8 cellular contexts compared by ENCODE assay signal in the genomic region with DNA sequence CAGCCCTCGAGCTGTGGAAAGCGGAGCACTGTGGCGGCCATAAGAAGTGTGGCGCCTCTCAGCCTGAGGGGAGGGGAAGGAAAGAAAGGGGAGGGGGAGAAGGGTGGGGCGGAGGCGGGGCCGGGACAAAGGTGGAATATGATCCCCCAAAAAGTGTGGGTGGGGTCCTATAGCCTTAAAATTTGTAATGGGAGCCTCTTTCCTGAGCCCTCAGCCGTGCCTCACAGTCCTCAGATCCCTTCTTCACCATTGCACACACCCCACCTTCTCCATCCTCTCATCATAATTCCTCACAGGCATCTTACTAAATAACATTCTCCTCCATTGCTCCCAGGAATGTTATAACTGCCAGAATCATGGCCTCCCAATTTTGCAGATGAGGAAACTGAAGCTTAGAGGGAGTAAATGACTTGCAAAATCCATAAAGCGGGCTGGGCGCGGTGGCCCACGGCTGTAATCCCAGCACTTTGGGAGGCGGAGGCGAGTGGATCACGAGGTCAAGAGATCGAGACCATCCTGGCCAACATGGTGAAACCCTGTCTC. TPM values are rescaled to one million over a fixed set of nuclear protein-coding genes. Genes with fewer than 3 reads are reported as not detected.
DNase-seq lines count a peak whose midpoint lies in the region; ATAC-seq and TF ChIP-seq lines count a peak whose summit lies in the region.

No MANE protein-coding gene starts in this region.

- peaks cover 28% of the 10 kb centered on the region for H3K4me1 Mint-ChIP-seq in WTC11
- peaks cover 34% of the 10 kb centered on the region for H3K4me1 Mint-ChIP-seq in stimulated activated effector memory CD8-positive, alpha-beta T cell treated with anti-CD3 and anti-CD28 coated beads, Interleukin-12 subunit alpha, Interleukin-12 subunit beta, amount 100 ng/mL, for 72 hours

- DNase-seq in A673 (ENCODE audit: low spot score) = no peak
- no peak for DNase-seq in HCT116 (ENCODE audit: low read depth, low spot score)
- DNase-seq in WTC11 (ENCODE audit: low spot score) = no peak
- peak; percentile 43 for DNase-seq in left ventricle myocardium superior
- DNase-seq in stimulated activated effector memory CD8-positive, alpha-beta T cell treated with anti-CD3 and anti-CD28 coated beads, Interleukin-12 subunit alpha, Interleukin-12 subunit beta, amount 100 ng/mL, for 72 hours (ENCODE audit: low spot score in 2 of 2) = no peak
- no peak for DNase-seq in NCI-H774 (lab: John Stamatoyannopoulos, UW)
- DNase-seq in activated CD4-positive, alpha-beta T cell treated with anti-CD3 and anti-CD28 coated beads for 1 hour = no peak
- DNase-seq in DMS79 treated with DMSO at 0.1 percent for 48 hours (lab: John Stamatoyannopoulos, UW) = no peak

- TF ChIP-seq RAD21 in HCT116 (IDR thresholded peaks at IDR 0.05; ENCODE audit: low read depth) = no peak; the same call in 1 of the 2 replicates

- peak overlapping the region; percentile 72 for H3K4me2 ChIP-seq in HCT116 (ENCODE audit: low read length)

- H3K4me3 ChIP-seq in A673 (ENCODE audit: low read depth, low read length, poor library complexity, severe bottlenecking) = peak overlapping the region; percentile 88
- H3K4me3 ChIP-seq in HCT116 (replicated peaks in 1 of 2; ENCODE audit: low read depth in 1 of 2, low read length in 2 of 2) = peak overlapping the region; percentile 31 to 41

- ATAC-seq in HCT116 (peak; percentile 14; the same call in 1 of the 2 replicates), WTC11 (no peak), left ventricle myocardium superior (peak; percentile 18)
- peak; percentile 4 for ATAC-seq in stimulated activated effector memory CD8-positive, alpha-beta T cell treated with anti-CD3 and anti-CD28 coated beads, Interleukin-12 subunit alpha, Interleukin-12 subunit beta, amount 100 ng/mL, for 72 hours

- BruUV-seq in A673 (replicated peaks; lab: Mats Ljungman, UMichigan) = no TSS peak
- BruUV-seq in HCT116 (replicated peaks; lab: Mats Ljungman, UMichigan) = TSS peak; percentile 48

- H3K36me3 Mint-ChIP-seq in WTC11 = peaks cover 2% of the 10 kb centered on the region; the same call in 1 of the 2 replicates
- peaks cover 28% of the 10 kb centered on the region for H3K36me3 Mint-ChIP-seq in stimulated activated effector memory CD8-positive, alpha-beta T cell treated with anti-CD3 and anti-CD28 coated beads, Interleukin-12 subunit alpha, Interleukin-12 subunit beta, amount 100 ng/mL, for 72 hours

- H3K4me3 Mint-ChIP-seq in WTC11 = peak overlapping the region; percentile 95
- H3K4me3 Mint-ChIP-seq in stimulated activated effector memory CD8-positive, alpha-beta T cell treated with anti-CD3 and anti-CD28 coated beads, Interleukin-12 subunit alpha, Interleukin-12 subunit beta, amount 100 ng/mL, for 72 hours = peak overlapping the region; percentile 97

- H2AFZ ChIP-seq in HCT116 (ENCODE audit: low read depth, low read length, poor library complexity, severe bottlenecking) = no peak overlapping the region

- no peak for TF ChIP-seq POLR2A in HCT116 (IDR thresholded peaks at IDR 0.05; ENCODE audit: borderline replicate concordance, extremely low read depth, insufficient read depth, insufficient read length)

- intact Hi-C loops in A673 (cut with micrococcal nuclease; ENCODE audit: unreplicated experiment) (loop anchor here (1.0 kb wide), 2 partner anchors 18 to 115 kb away; a partner anchor contains a TSS), HCT116 (cut with micrococcal nuclease) (loop anchor here (1.0 kb wide), 2 partner anchors 18 to 170 kb away; no protein-coding TSS in a partner anchor), left ventricle myocardium superior (cut with micrococcal nuclease) (no loop called here)

- H4K20me1 ChIP-seq in HCT116 (ENCODE audit: insufficient read depth) = peaks cover 16% of the 10 kb centered on the region; the same call in 1 of the 2 replicates

- RAD21 ChIA-PET in HCT116 (lab: Charles Lee; ENCODE audit: low non-redundant PET in 1 of 2, low total read pairs in 2 of 2, uncharacterized antibody in 2 of 2, unreplicated experiment in 2 of 2) = interaction anchor here (1.2 kb wide), 2 partner anchors 18 kb away, joined by 4 to 6 read pairs; no protein-coding TSS in a partner anchor

- H3K27ac Mint-ChIP-seq in WTC11 = peak overlapping the region; percentile 94
- H3K27ac Mint-ChIP-seq in stimulated activated effector memory CD8-positive, alpha-beta T cell treated with anti-CD3 and anti-CD28 coated beads, Interleukin-12 subunit alpha, Interleukin-12 subunit beta, amount 100 ng/mL, for 72 hours = peak overlapping the region; percentile 89

- H3K27me3 Mint-ChIP-seq in WTC11 (ENCODE audit: low read depth) = peaks cover 2% of the 10 kb centered on the region; the same call in 1 of the 2 replicates

- H3K27me3 ChIP-seq in A673 (replicated peaks; ENCODE audit: insufficient read depth, low read depth, low read length, poor library complexity) = no peaks in the 10 kb centered on the region
- H3K27me3 ChIP-seq in HCT116 (ENCODE audit: insufficient read depth, low read length) = no peaks in the 10 kb centered on the region

- POLR2A ChIA-PET in A673 (lab: Charles Lee; ENCODE audit: low non-redundant PET) = interaction anchor here (1.1 kb wide), 1 partner anchor 18 kb away, joined by 4 read pairs; no protein-coding TSS in a partner anchor
- POLR2A ChIA-PET in HCT116 (lab: Charles Lee) = interaction anchor here (0.6 to 2.2 kb wide), 8 partner anchors 10 to 388 kb away, joined by 3 to 57 read pairs (median 8); a partner anchor contains a TSS
- POLR2A ChIA-PET in WTC11 (lab: Charles Lee) = interaction anchor here (1.0 to 2.0 kb wide), 5 partner anchors 18 to 114 kb away, joined by 4 to 40 read pairs (median 4); a partner anchor contains a TSS

- peak overlapping the region; percentile 90 for H3K27ac ChIP-seq in A673 (ENCODE audit: low read depth, low read length, poor library complexity, severe bottlenecking)
- peak overlapping the region; percentile 32 for H3K27ac ChIP-seq in HCT116 (ENCODE audit: low read depth, low read length)

- H3K9me2 ChIP-seq in HCT116 (ENCODE audit: insufficient read depth) = no peaks in the 10 kb centered on the region

- H3K79me2 ChIP-seq in HCT116 (ENCODE audit: insufficient read depth, low read length) = peaks cover 38% of the 10 kb centered on the region

- H3K9ac ChIP-seq in HCT116 (ENCODE audit: low read length) = peak overlapping the region; percentile 38

- H3K9me3 ChIP-seq in A673 (ENCODE audit: low read depth, low read length, poor library complexity, severe bottlenecking) (no peaks in the 10 kb centered on the region), HCT116 (ENCODE audit: control insufficient read depth in 1 of 2, insufficient read depth in 1 of 2, low read depth in 1 of 2, low read length in 2 of 2) (no peaks in the 10 kb centered on the region)

- H3K9me3 Mint-ChIP-seq in WTC11 = no peaks in the 10 kb centered on the region
- H3K9me3 Mint-ChIP-seq in stimulated activated effector memory CD8-positive, alpha-beta T cell treated with anti-CD3 and anti-CD28 coated beads, Interleukin-12 subunit alpha, Interleukin-12 subunit beta, amount 100 ng/mL, for 72 hours = no peaks in the 10 kb centered on the region

- CTCF ChIA-PET in A673 (lab: Charles Lee) (interaction anchor here (1.2 to 1.5 kb wide), 2 partner anchors 18 to 170 kb away, joined by 5 to 6 read pairs; no protein-coding TSS in a partner anchor), HCT116 (lab: Charles Lee) (interaction anchor here (0.9 to 2.0 kb wide), 2 partner anchors 17 to 170 kb away, joined by 7 to 10 read pairs; no protein-coding TSS in a partner anchor), WTC11 (lab: Charles Lee) (interaction anchor here (0.7 to 2.6 kb wide), 7 partner anchors 18 to 170 kb away, joined by 3 to 27 read pairs (median 5); no protein-coding TSS in a partner anchor)

- H3K36me3 ChIP-seq in A673 (ENCODE audit: insufficient read depth, low read length, poor library complexity, severe bottlenecking) (no peaks in the 10 kb centered on the region), HCT116 (ENCODE audit: control insufficient read depth in 1 of 2, insufficient read depth in 2 of 2, low read length in 2 of 2) (no peaks in the 10 kb centered on the region)

- peaks cover 16% of the 10 kb centered on the region for H3K4me1 ChIP-seq in A673 (ENCODE audit: insufficient read depth, low read length, poor library complexity, severe bottlenecking)
- peaks cover 10 to 21% of the 10 kb centered on the region in 2 experiments; a peak in 3 of 4 replicates for H3K4me1 ChIP-seq in HCT116 (ENCODE audit: control insufficient read depth in 1 of 2, insufficient read depth in 2 of 2, low read length in 2 of 2)

- TF ChIP-seq CTCF in A673 (conservative IDR thresholded peaks at IDR 0.05; ENCODE audit: low read depth, low read length) (no peak), HCT116 (IDR thresholded peaks at IDR 0.05 in 2 of 3, conservative IDR thresholded peaks at IDR 0.05 in 1 of 3; ENCODE audit: borderline replicate concordance in 1 of 3, insufficient read depth in 1 of 3, low read depth in 2 of 3, low read length in 2 of 3) (no peak), WTC11 (IDR thresholded peaks at IDR 0.05) (no peak)

TF ChIP-seq in HCT116, 20 proteins besides CTCF, POLR2A, EP300 and RAD21 (continues in another document):
- no peak for TF ChIP-seq SIN3A (IDR thresholded peaks at IDR 0.05; ENCODE audit: low read depth)
- TF ChIP-seq POLR2AphosphoS5 (IDR thresholded peaks at IDR 0.05; ENCODE audit: low read depth, low read length) = peak; percentile 58
- TF ChIP-seq YY1 (IDR thresholded peaks at IDR 0.05; ENCODE audit: extremely low read depth, insufficient replicate concordance, low read depth, low read length) = peak; percentile 99
- TF ChIP-seq EZH2phosphoT487 (IDR thresholded peaks at IDR 0.05; ENCODE audit: borderline replicate concordance) = no peak
- no peak for TF ChIP-seq EZH2 (IDR thresholded peaks at IDR 0.05)
- no peak for TF ChIP-seq JUND (IDR thresholded peaks at IDR 0.05)

TF ChIP-seq in WTC11, 78 proteins besides CTCF, POLR2A, EP300 and RAD21 (continues in another document):
- TF ChIP-seq, protein P1, sequence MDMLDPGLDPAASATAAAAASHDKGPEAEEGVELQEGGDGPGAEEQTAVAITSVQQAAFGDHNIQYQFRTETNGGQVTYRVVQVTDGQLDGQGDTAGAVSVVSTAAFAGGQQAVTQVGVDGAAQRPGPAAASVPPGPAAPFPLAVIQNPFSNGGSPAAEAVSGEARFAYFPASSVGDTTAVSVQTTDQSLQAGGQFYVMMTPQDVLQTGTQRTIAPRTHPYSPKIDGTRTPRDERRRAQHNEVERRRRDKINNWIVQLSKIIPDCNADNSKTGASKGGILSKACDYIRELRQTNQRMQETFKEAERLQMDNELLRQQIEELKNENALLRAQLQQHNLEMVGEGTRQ (CRISPR knock-in tag; IDR thresholded peaks at IDR 0.05) = no peak
- no peak for TF ChIP-seq EMX1 (CRISPR knock-in tag; IDR thresholded peaks at IDR 0.05)
- TF ChIP-seq ATF1 (CRISPR knock-in tag; IDR thresholded peaks at IDR 0.05) = no peak

RNA-seq across cellular contexts. Expression of a gene that starts 0.6 kb away (rescaled TPM):
- total RNA-seq in A673 (2021) (104 and 105 TPM in 2 replicates), HCT116 (2021; ENCODE audit: unreplicated experiment) (121 TPM), WTC11 (2021) (103 to 114 TPM (median 107 TPM) in 3 replicates), left ventricle myocardium superior (96.3 TPM)
- 83.7 and 106 TPM in 2 replicates for polyA plus RNA-seq in HCT116 (2012)

RNA-seq across cellular contexts. Expression of a gene that starts 26.2 kb away (rescaled TPM):
- total RNA-seq in A673 (2021) = 87.4 and 92.6 TPM in 2 replicates
- total RNA-seq in HCT116 (2021; ENCODE audit: unreplicated experiment) = 66.8 TPM
- 62.7 and 89.3 TPM in 2 replicates for polyA plus RNA-seq in HCT116 (2012)
- total RNA-seq in WTC11 (2021) = 38.7 to 40.6 TPM (median 39.4 TPM) in 3 replicates
- total RNA-seq in left ventricle myocardium superior = 44.7 TPM
